In genomic region chr3:148006508-148006907, GRCh38 we compare ENCODE assay signal across 15 cellular contexts.
DNase-seq lines count a peak whose midpoint lies in the region; ATAC-seq and TF ChIP-seq lines count a peak whose summit lies in the region.
"Had no signal": no experiment of that assay in that cellular context is flagged by ENCODE, and none has a peak within 500 bp of the region (broad histone marks: within the 10 kb centered on the region; RNA-seq: fewer than 3 reads in every experiment).

No MANE protein-coding gene starts in this region.

- H2BK5ac ChIP-seq in H9 (ENCODE audit: insufficient read length, low read length): no peak overlapping the region

- no peak overlapping the region for H4K8ac ChIP-seq in H9 (replicated peaks; ENCODE audit: insufficient read length, low read depth, low read length)

- no peak overlapping the region for H3K4ac ChIP-seq in H9 (ENCODE audit: low read depth, low read length)

- H3K27me3 Mint-ChIP-seq in H9 (ENCODE audit: low read depth): no peaks in the 10 kb centered on the region
- H3K27me3 Mint-ChIP-seq: natural killer cell treated with Interleukin-12 subunit alpha and Interleukin-12 subunit beta and Interleukin-15 and Interleukin-18, amount 100 ng/mL, for 72 hours had no signal

- H3K18ac ChIP-seq in H9 (ENCODE audit: insufficient read length, low read depth, low read length): no peak overlapping the region

- no peak overlapping the region for H4K91ac ChIP-seq in H9 (ENCODE audit: insufficient read length, low read depth, low read length)

- H2AK5ac ChIP-seq in H9 (ENCODE audit: insufficient read length, low read length): no peak overlapping the region

- H3K9me3 ChIP-seq in AG04450 (ENCODE audit: control insufficient read depth, insufficient read depth, low read length): no peaks in the 10 kb centered on the region
- no peaks in the 10 kb centered on the region for H3K9me3 ChIP-seq in H9 (ENCODE audit: control insufficient read depth, low read depth, low read length)
- H3K9me3 ChIP-seq in SK-N-MC (ENCODE audit: low read depth, low read length): no peaks in the 10 kb centered on the region
- H3K9me3 ChIP-seq: body of pancreas, Peyer's patch had no signal

- no peak overlapping the region for H4K5ac ChIP-seq in H9 (ENCODE audit: insufficient read length, low read depth, low read length)

- H3K4me1 ChIP-seq in H9 (ENCODE audit: insufficient read depth, low read length): no peaks in the 10 kb centered on the region
- H3K4me1 ChIP-seq: body of pancreas, Peyer's patch had no signal

- CTCF ChIA-PET in AG04450 (lab: Charles Lee): no interaction called here

- H3K56ac ChIP-seq in H9 (ENCODE audit: insufficient read length, low read depth, low read length): no peak overlapping the region

- H3T11ph ChIP-seq in H9 (ENCODE audit: low read length): no peak overlapping the region

- ATAC-seq in HG03135 (IDR thresholded peaks at IDR 0.05; ENCODE audit: unreplicated experiment): no peak
- ATAC-seq in GM18861 (IDR thresholded peaks at IDR 0.05; ENCODE audit: unreplicated experiment): no peak
- ATAC-seq: body of pancreas; natural killer cell treated with Interleukin-12 subunit alpha and Interleukin-12 subunit beta and Interleukin-15 and Interleukin-18, amount 100 ng/mL, for 72 hours had no signal

- H3K27ac Mint-ChIP-seq in H9: peak overlapping the region in 2 of 3 experiments; percentile 52 to 86; a peak in 4 of 7 replicates
- H3K27ac Mint-ChIP-seq: CD14-positive monocyte; immature natural killer cell; natural killer cell treated with Interleukin-12 subunit alpha and Interleukin-12 subunit beta and Interleukin-15 and Interleukin-18, amount 100 ng/mL, for 72 hours had no signal

- H3K4me3 Mint-ChIP-seq in H9: no peak overlapping the region
- H3K4me3 Mint-ChIP-seq: CD14-positive monocyte; immature natural killer cell; natural killer cell treated with Interleukin-12 subunit alpha and Interleukin-12 subunit beta and Interleukin-15 and Interleukin-18, amount 100 ng/mL, for 72 hours had no signal

- no peak overlapping the region for H2BK20ac ChIP-seq in H9 (ENCODE audit: low read depth, low read length, poor library complexity, severe bottlenecking)

- H3K9me3 Mint-ChIP-seq in H9: no peaks in the 10 kb centered on the region

- H3K4me3 ChIP-seq in AG04450 (ENCODE audit: low read depth, low read length) (no peak overlapping the region), SK-N-MC (no peak overlapping the region)
- H3K4me3 ChIP-seq: body of pancreas, Peyer's patch had no signal

- no peak overlapping the region for H2BK120ac ChIP-seq in H9 (ENCODE audit: low read depth, low read length, poor library complexity, severe bottlenecking)

- no peaks in the 10 kb centered on the region for H3K23me2 ChIP-seq in H9 (ENCODE audit: insufficient read length, low read depth, low read length, poor library complexity, severe bottlenecking)

- DNase-seq in AG04450 (ENCODE audit: low read depth, low spot score) (peak; percentile 21), H9 (no peak), SK-N-MC (ENCODE audit: low read depth, low spot score) (peak; percentile 62), glomerular visceral epithelial cell (ENCODE audit: extremely low spot score) (peak; percentile 88), T-helper 1 cell (no peak), NOMO-1 treated with DMSO at 0.1 percent for 48 hours (lab: John Stamatoyannopoulos, UW; ENCODE audit: unreplicated experiment) (no peak)
- DNase-seq: body of pancreas; immature natural killer cell; Peyer's patch; stimulated activated CD4-positive, alpha-beta T cell treated with anti-CD3 and anti-CD28 coated beads, Interleukin-12 subunit alpha, Interleukin-12 subunit beta, amount 100 ng/mL, for 4 hours had no signal

- H2AFZ ChIP-seq in H9 (ENCODE audit: low read length): no peak overlapping the region

- TF ChIP-seq CTCF in AG04450 (IDR thresholded peaks at IDR 0.05; ENCODE audit: low read depth, low read length) (no peak), H9 (conservative IDR thresholded peaks at IDR 0.05) (no peak)

- no peaks in the 10 kb centered on the region for H3K79me1 ChIP-seq in H9 (ENCODE audit: insufficient read depth, low read depth, low read length, poor library complexity, severe bottlenecking)

- H3K9ac ChIP-seq in H9 (ENCODE audit: extremely low read depth, insufficient read length, low read length) (no peak overlapping the region), SK-N-MC (ENCODE audit: insufficient read length) (no peak overlapping the region)

- POLR2A ChIA-PET in AG04450 (lab: Yijun Ruan, JAX): no interaction called here

- peaks cover 20 to 24% of the 10 kb centered on the region in 2 experiments for H3K4me1 Mint-ChIP-seq in H9
- H3K4me1 Mint-ChIP-seq: CD14-positive monocyte, immature natural killer cell had no signal

- H3K36me3 Mint-ChIP-seq in H9 (ENCODE audit: insufficient read depth in 1 of 3, low read depth in 3 of 3): no peaks in the 10 kb centered on the region; a peak in 2 of 7 replicates
- H3K36me3 Mint-ChIP-seq: CD14-positive monocyte had no signal

- no peak overlapping the region for H2BK12ac ChIP-seq in H9 (ENCODE audit: insufficient read length, low read depth, low read length)

- H3K23ac ChIP-seq in H9 (ENCODE audit: insufficient read length, low read depth, low read length): no peak overlapping the region

- no peak overlapping the region for H3K4me2 ChIP-seq in H9 (ENCODE audit: insufficient read depth, insufficient read length, low read length)

- no peak overlapping the region for H3K14ac ChIP-seq in H9 (ENCODE audit: insufficient read depth, low read length)

- H4K20me1 ChIP-seq in H9 (ENCODE audit: control insufficient read depth, insufficient read depth, insufficient read length): no peaks in the 10 kb centered on the region

- H3K27ac ChIP-seq in AG04450 (ENCODE audit: low read depth, low read length) (no peak overlapping the region), H9 (ENCODE audit: insufficient read length, low read depth, low read length) (no peak overlapping the region), SK-N-MC (peak overlapping the region; percentile 19; the same call in 1 of the 2 replicates)
- H3K27ac ChIP-seq: body of pancreas, Peyer's patch, VCaP had no signal

- H3K27me3 ChIP-seq in AG04450 (ENCODE audit: control insufficient read depth, insufficient read depth, low read length): no peaks in the 10 kb centered on the region
- H3K27me3 ChIP-seq in H9 (ENCODE audit: insufficient read depth, low read length): no peaks in the 10 kb centered on the region
- H3K27me3 ChIP-seq: body of pancreas, Peyer's patch had no signal

- no peak overlapping the region for H2BK15ac ChIP-seq in H9 (ENCODE audit: low read depth, low read length)

- H3K36me3 ChIP-seq in SK-N-MC (ENCODE audit: insufficient read depth, low read length): no peaks in the 10 kb centered on the region
- H3K36me3 ChIP-seq: Peyer's patch had no signal

- no peaks in the 10 kb centered on the region for H3K79me2 ChIP-seq in H9 (ENCODE audit: insufficient read depth, low read length)

Comparison
In these comparisons a context has a peak if more than half of its experiments do, and no peak if none do; other contexts are left out.
1. DNase-seq: peak in AG04450 (single experiment), SK-N-MC (single experiment) and glomerular visceral epithelial cell (single experiment); none in H9 (single experiment), T-helper 1 cell (0 of 5) and NOMO-1 treated with DMSO at 0.1 percent for 48 hours (single experiment).